Comparison of ENCODE assay signal across 39 cellular contexts in the genomic region with DNA sequence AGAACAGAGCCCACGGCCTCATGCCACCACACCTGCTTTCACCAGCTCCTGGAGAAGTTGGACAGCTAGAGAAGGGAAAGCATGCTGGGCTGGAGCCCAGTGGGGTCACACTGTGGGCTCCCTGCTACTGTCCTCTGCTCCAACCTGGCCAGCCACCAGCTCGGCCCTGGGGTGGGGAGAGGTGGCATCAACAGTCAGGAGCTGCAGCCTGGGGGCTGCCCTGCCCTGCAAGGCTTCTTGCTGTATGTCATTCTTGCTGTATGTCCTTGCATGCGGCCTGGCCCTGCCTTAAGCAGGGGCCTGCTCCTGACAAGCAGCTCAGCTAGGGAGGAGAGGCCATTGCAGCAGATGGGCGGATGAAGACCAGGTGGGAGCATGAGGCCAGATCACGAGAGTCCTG. TPM values are rescaled to one million over a fixed set of nuclear protein-coding genes. Genes with fewer than 3 reads are reported as not detected.
"Had no signal": no experiment of that assay in that cellular context is flagged by ENCODE, and none has a peak within 500 bp of the region (broad histone marks: within the 10 kb centered on the region; RNA-seq: fewer than 3 reads in every experiment).

No MANE protein-coding gene starts in this region.

- H3K9me3 Mint-ChIP-seq: activated naive CD4-positive, alpha-beta T cell treated with anti-CD3 and anti-CD28 coated beads for 36 hours; activated naive CD4-positive, alpha-beta T cell treated with anti-CD3 and anti-CD28 coated beads, Interleukin-2, amount 10 ng/mL, durations not matched to agents 7 days and 5 days; activated naive CD4-positive, alpha-beta T cell treated with anti-CD3 and anti-CD28 coated beads, Interleukin-2, amount 50 U/mL, for 24 hours; activated naive CD8-positive, alpha-beta T cell treated with anti-CD3 and anti-CD28 coated beads for 36 hours; activated naive CD8-positive, alpha-beta T cell treated with anti-CD3 and anti-CD28 coated beads, Interleukin-2, amount 50 U/mL, for 24 hours; activated T-cell treated with anti-CD3 and anti-CD28 coated beads, Interleukin-2, amount 50 U/mL, for 24 hours; activated T-cell treated with anti-CD3 and anti-CD28 coated beads, Interleukin-2, amount 50 U/mL, for 4 hours; activated T-helper 1 cell treated with anti-CD3 and anti-CD28 coated beads, Interleukin-12 subunit alpha, Interleukin-12 subunit beta, Interleukin-2, Interleukin-4 antibody, amounts not matched to agents 30 ng/mL and 10 ng/mL and 1 ng/mL, durations not matched to agents 14 hours and 24 hours and 36 hours; activated T-helper 17 cell treated with anti-CD3 and anti-CD28 coated beads, Interleukin-2, amount 50 U/mL, for 72 hours; central memory CD8-positive, alpha-beta T cell had no signal

- DNase-seq: activated effector memory CD4-positive, alpha-beta T cell treated with anti-CD3 and anti-CD28 coated beads, Interleukin-2, amount 50 U/mL, for 16 hours; activated effector memory CD4-positive, alpha-beta T cell treated with Interleukin-2 at 50 U/mL for 16 hours; activated gamma-delta T cell; activated gamma-delta T cell treated with Interleukin-2 at 50 U/mL for 16 hours; activated naive CD4-positive, alpha-beta T cell; activated naive CD4-positive, alpha-beta T cell treated with anti-CD3 and anti-CD28 coated beads for 36 hours; activated naive CD4-positive, alpha-beta T cell treated with anti-CD3 and anti-CD28 coated beads, Interleukin-2, amount 10 ng/mL, durations not matched to agents 7 days and 5 days; activated naive CD4-positive, alpha-beta T cell treated with anti-CD3 and anti-CD28 coated beads, Interleukin-2, amount 50 U/mL, for 16 hours; activated naive CD8-positive, alpha-beta T cell treated with anti-CD3 and anti-CD28 coated beads for 36 hours; activated naive CD8-positive, alpha-beta T cell treated with anti-CD3 and anti-CD28 coated beads, Interleukin-2, amount 10 ng/mL, durations not matched to agents 7 days and 5 days; activated naive CD8-positive, alpha-beta T cell treated with anti-CD3 and anti-CD28 coated beads, Interleukin-2, amount 50 U/mL, for 24 hours; activated T-cell treated with anti-CD3 and anti-CD28 coated beads for 4 hours; activated T-cell treated with anti-CD3 and anti-CD28 coated beads, Interleukin-2, amount 50 U/mL, for 1 hour; activated T-cell treated with anti-CD3 and anti-CD28 coated beads, Interleukin-2, amount 50 U/mL, for 24 hours; activated T-cell treated with anti-CD3 and anti-CD28 coated beads, Interleukin-2, amount 50 U/mL, for 4 hours; activated T-cell treated with anti-CD3 and anti-CD28 coated beads, Interleukin-2, amount 50 U/mL, for 48 hours; activated T-cell treated with anti-CD3 and anti-CD28 coated beads, Interleukin-2, amount 50 U/mL, for 72 hours; adrenal gland; amniotic stem cell; amygdala; anterior cingulate cortex; aorta; body of pancreas; brain microvascular endothelial cell; caudate nucleus; central memory CD4-positive, alpha-beta T cell; cerebellar nuclear complex had no signal

- H3K4me1 ChIP-seq: adrenal gland, body of pancreas, breast epithelium had no signal

- H3K4me3 ChIP-seq: adrenal gland, ascending aorta, body of pancreas, breast epithelium, cardiac muscle cell had no signal

- ATAC-seq: activated naive CD4-positive, alpha-beta T cell treated with anti-CD3 and anti-CD28 coated beads, Interleukin-2, amount 50 U/mL, for 72 hours; activated naive CD8-positive, alpha-beta T cell treated with anti-CD3 and anti-CD28 coated beads, Interleukin-2, amount 50 U/mL, for 24 hours; activated T-cell treated with anti-CD3 and anti-CD28 coated beads, Interleukin-2, amount 50 U/mL, for 4 hours; activated T-cell treated with anti-CD3 and anti-CD28 coated beads, Interleukin-2, amount 50 U/mL, for 72 hours; activated T-helper 17 cell treated with anti-CD3 and anti-CD28 coated beads, Interleukin-2, amount 50 U/mL, for 72 hours; body of pancreas had no signal

- H3K27me3 Mint-ChIP-seq: activated naive CD8-positive, alpha-beta T cell had no signal

- H3K27ac ChIP-seq: adrenal gland, ascending aorta, body of pancreas, brain microvascular endothelial cell, breast epithelium, cardiac muscle cell had no signal

- H3K9me3 ChIP-seq: adrenal gland, ascending aorta, body of pancreas had no signal

- H3K27ac Mint-ChIP-seq: activated naive CD4-positive, alpha-beta T cell treated with anti-CD3 and anti-CD28 coated beads for 36 hours; activated naive CD4-positive, alpha-beta T cell treated with anti-CD3 and anti-CD28 coated beads, Interleukin-2, amount 10 ng/mL, durations not matched to agents 7 days and 5 days; activated naive CD4-positive, alpha-beta T cell treated with anti-CD3 and anti-CD28 coated beads, Interleukin-2, amount 50 U/mL, for 24 hours; activated naive CD4-positive, alpha-beta T cell treated with anti-CD3 and anti-CD28 coated beads, Interleukin-2, amount 50 U/mL, for 72 hours; activated naive CD8-positive, alpha-beta T cell; activated naive CD8-positive, alpha-beta T cell treated with anti-CD3 and anti-CD28 coated beads for 36 hours; activated naive CD8-positive, alpha-beta T cell treated with anti-CD3 and anti-CD28 coated beads, Interleukin-2, amount 10 ng/mL, durations not matched to agents 7 days and 5 days; activated naive CD8-positive, alpha-beta T cell treated with anti-CD3 and anti-CD28 coated beads, Interleukin-2, amount 50 U/mL, for 24 hours; activated T-cell treated with anti-CD3 and anti-CD28 coated beads, Interleukin-2, amount 50 U/mL, for 24 hours; activated T-cell treated with anti-CD3 and anti-CD28 coated beads, Interleukin-2, amount 50 U/mL, for 72 hours; activated T-helper 1 cell treated with anti-CD3 and anti-CD28 coated beads, Interleukin-12 subunit alpha, Interleukin-12 subunit beta, Interleukin-2, Interleukin-4 antibody, amounts not matched to agents 30 ng/mL and 10 ng/mL and 1 ng/mL, durations not matched to agents 14 hours and 24 hours and 36 hours; activated T-helper 17 cell treated with anti-CD3 and anti-CD28 coated beads, Interleukin-2, amount 50 U/mL, for 72 hours; activated T-helper 2 cell treated with anti-CD3 and anti-CD28 coated beads, Interferon-gamma antibody, Interleukin-2, Interleukin-4, amounts not matched to agents 10 μg/mL and 5 μg/mL and 100 μg/mL, durations not matched to agents 14 hours and 24 hours and 36 hours; brain had no signal

- H3K4me1 Mint-ChIP-seq: brain had no signal

- H3K36me3 Mint-ChIP-seq: activated naive CD4-positive, alpha-beta T cell treated with anti-CD3 and anti-CD28 coated beads, Interleukin-2, amount 10 ng/mL, durations not matched to agents 7 days and 5 days; activated naive CD4-positive, alpha-beta T cell treated with anti-CD3 and anti-CD28 coated beads, Interleukin-2, amount 50 U/mL, for 24 hours; activated naive CD8-positive, alpha-beta T cell; activated naive CD8-positive, alpha-beta T cell treated with anti-CD3 and anti-CD28 coated beads for 36 hours; activated naive CD8-positive, alpha-beta T cell treated with anti-CD3 and anti-CD28 coated beads, Interleukin-2, amount 10 ng/mL, durations not matched to agents 7 days and 5 days; brain had no signal

- H3K4me3 Mint-ChIP-seq: activated naive CD4-positive, alpha-beta T cell treated with anti-CD3 and anti-CD28 coated beads for 36 hours; activated naive CD4-positive, alpha-beta T cell treated with anti-CD3 and anti-CD28 coated beads, Interleukin-2, amount 10 ng/mL, durations not matched to agents 7 days and 5 days; activated naive CD4-positive, alpha-beta T cell treated with anti-CD3 and anti-CD28 coated beads, Interleukin-2, amount 50 U/mL, for 24 hours; activated naive CD8-positive, alpha-beta T cell; activated naive CD8-positive, alpha-beta T cell treated with anti-CD3 and anti-CD28 coated beads for 36 hours; activated naive CD8-positive, alpha-beta T cell treated with anti-CD3 and anti-CD28 coated beads, Interleukin-2, amount 10 ng/mL, durations not matched to agents 7 days and 5 days; activated naive CD8-positive, alpha-beta T cell treated with anti-CD3 and anti-CD28 coated beads, Interleukin-2, amount 50 U/mL, for 24 hours; activated T-cell treated with anti-CD3 and anti-CD28 coated beads, Interleukin-2, amount 50 U/mL, for 24 hours; activated T-cell treated with anti-CD3 and anti-CD28 coated beads, Interleukin-2, amount 50 U/mL, for 4 hours; activated T-cell treated with anti-CD3 and anti-CD28 coated beads, Interleukin-2, amount 50 U/mL, for 72 hours; activated T-helper 1 cell treated with anti-CD3 and anti-CD28 coated beads, Interleukin-12 subunit alpha, Interleukin-12 subunit beta, Interleukin-2, Interleukin-4 antibody, amounts not matched to agents 30 ng/mL and 10 ng/mL and 1 ng/mL, durations not matched to agents 14 hours and 24 hours and 36 hours; activated T-helper 17 cell treated with anti-CD3 and anti-CD28 coated beads, Interleukin-2, amount 50 U/mL, for 72 hours; brain; central memory CD8-positive, alpha-beta T cell had no signal

- H3K36me3 ChIP-seq: adrenal gland, ascending aorta, brain microvascular endothelial cell, breast epithelium, cardiac muscle cell had no signal

- H3K27me3 ChIP-seq: adrenal gland, ascending aorta, body of pancreas, brain microvascular endothelial cell, breast epithelium had no signal

RNA-seq across cellular contexts. Expression of gene CCL2, which starts 50.7 kb away (rescaled TPM):
- total RNA-seq: activated naive CD4-positive, alpha-beta T cell treated with anti-CD3 and anti-CD28 coated beads for 36 hours; activated naive CD4-positive, alpha-beta T cell treated with anti-CD3 and anti-CD28 coated beads, Interleukin-2, amount 50 U/mL, for 72 hours; activated naive CD8-positive, alpha-beta T cell treated with anti-CD3 and anti-CD28 coated beads for 36 hours; activated T-helper 17 cell treated with anti-CD3 and anti-CD28 coated beads, Interleukin-2, amount 50 U/mL, for 72 hours; activated T-helper 2 cell treated with anti-CD3 and anti-CD28 coated beads, Interferon-gamma antibody, Interleukin-2, Interleukin-4, amounts not matched to agents 10 μg/mL and 5 μg/mL and 100 μg/mL, durations not matched to agents 14 hours and 24 hours and 36 hours; bronchial epithelial cell had no signal
